In the genomic region with DNA sequence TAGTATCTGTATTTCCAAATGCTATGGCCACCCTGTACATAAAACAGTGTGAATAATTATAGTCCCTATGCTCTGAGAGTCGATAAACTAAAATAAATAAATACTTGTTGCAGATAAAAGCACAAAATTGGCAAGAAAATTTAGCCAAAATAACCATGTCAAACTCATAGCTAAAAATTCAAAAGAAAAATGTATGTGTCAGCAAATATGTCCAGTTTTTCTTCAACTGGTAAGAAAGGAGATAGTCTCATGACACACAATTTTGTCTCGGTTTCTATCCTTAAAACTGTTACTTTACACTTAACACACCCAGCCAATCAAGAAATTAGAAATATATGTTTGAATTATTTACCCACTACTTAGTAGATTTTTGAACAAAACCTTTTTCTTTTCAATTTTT, we compare ENCODE assay signal across 2 cellular contexts.
A peak's percentile ranks its signal among the peaks of the same experiment; 100 is the strongest.
TF ChIP-seq lines count a peak whose summit lies in the region.

No MANE protein-coding gene starts in this region.

TF ChIP-seq in HepG2, 621 proteins besides CTCF, POLR2A, EP300 and RAD21 (continued from another document):
- TF ChIP-seq MAFK (conservative IDR thresholded peaks at IDR 0.05 in 1 of 2, IDR thresholded peaks at IDR 0.05 in 1 of 2; ENCODE audit: low read length in 2 of 2) (peak; percentile 89 to 97), ZNF235 (CRISPR knock-in tag; IDR thresholded peaks at IDR 0.05; ENCODE audit: borderline replicate concordance) (no peak), ZSCAN30 (CRISPR knock-in tag; IDR thresholded peaks at IDR 0.05) (no peak), SAFB2 (CRISPR knock-in tag; IDR thresholded peaks at IDR 0.05; ENCODE audit: borderline replicate concordance, low read depth) (no peak), TBL1XR1 (IDR thresholded peaks at IDR 0.05; ENCODE audit: borderline replicate concordance, low read length, partially characterized antibody) (no peak)
- TF ChIP-seq, protein P1, sequence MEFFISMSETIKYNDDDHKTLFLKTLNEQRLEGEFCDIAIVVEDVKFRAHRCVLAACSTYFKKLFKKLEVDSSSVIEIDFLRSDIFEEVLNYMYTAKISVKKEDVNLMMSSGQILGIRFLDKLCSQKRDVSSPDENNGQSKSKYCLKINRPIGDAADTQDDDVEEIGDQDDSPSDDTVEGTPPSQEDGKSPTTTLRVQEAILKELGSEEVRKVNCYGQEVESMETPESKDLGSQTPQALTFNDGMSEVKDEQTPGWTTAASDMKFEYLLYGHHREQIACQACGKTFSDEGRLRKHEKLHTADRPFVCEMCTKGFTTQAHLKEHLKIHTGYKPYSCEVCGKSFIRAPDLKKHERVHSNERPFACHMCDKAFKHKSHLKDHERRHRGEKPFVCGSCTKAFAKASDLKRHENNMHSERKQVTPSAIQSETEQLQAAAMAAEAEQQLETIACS (CRISPR knock-in tag; IDR thresholded peaks at IDR 0.05), result no peak
- TF ChIP-seq, protein P2, sequence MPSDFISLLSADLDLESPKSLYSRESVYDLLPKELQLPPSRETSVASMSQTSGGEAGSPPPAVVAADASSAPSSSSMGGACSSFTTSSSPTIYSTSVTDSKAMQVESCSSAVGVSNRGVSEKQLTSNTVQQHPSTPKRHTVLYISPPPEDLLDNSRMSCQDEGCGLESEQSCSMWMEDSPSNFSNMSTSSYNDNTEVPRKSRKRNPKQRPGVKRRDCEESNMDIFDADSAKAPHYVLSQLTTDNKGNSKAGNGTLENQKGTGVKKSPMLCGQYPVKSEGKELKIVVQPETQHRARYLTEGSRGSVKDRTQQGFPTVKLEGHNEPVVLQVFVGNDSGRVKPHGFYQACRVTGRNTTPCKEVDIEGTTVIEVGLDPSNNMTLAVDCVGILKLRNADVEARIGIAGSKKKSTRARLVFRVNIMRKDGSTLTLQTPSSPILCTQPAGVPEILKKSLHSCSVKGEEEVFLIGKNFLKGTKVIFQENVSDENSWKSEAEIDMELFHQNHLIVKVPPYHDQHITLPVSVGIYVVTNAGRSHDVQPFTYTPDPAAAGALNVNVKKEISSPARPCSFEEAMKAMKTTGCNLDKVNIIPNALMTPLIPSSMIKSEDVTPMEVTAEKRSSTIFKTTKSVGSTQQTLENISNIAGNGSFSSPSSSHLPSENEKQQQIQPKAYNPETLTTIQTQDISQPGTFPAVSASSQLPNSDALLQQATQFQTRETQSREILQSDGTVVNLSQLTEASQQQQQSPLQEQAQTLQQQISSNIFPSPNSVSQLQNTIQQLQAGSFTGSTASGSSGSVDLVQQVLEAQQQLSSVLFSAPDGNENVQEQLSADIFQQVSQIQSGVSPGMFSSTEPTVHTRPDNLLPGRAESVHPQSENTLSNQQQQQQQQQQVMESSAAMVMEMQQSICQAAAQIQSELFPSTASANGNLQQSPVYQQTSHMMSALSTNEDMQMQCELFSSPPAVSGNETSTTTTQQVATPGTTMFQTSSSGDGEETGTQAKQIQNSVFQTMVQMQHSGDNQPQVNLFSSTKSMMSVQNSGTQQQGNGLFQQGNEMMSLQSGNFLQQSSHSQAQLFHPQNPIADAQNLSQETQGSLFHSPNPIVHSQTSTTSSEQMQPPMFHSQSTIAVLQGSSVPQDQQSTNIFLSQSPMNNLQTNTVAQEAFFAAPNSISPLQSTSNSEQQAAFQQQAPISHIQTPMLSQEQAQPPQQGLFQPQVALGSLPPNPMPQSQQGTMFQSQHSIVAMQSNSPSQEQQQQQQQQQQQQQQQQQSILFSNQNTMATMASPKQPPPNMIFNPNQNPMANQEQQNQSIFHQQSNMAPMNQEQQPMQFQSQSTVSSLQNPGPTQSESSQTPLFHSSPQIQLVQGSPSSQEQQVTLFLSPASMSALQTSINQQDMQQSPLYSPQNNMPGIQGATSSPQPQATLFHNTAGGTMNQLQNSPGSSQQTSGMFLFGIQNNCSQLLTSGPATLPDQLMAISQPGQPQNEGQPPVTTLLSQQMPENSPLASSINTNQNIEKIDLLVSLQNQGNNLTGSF (CRISPR knock-in tag; IDR thresholded peaks at IDR 0.05), result no peak
- TF ChIP-seq, protein P3, sequence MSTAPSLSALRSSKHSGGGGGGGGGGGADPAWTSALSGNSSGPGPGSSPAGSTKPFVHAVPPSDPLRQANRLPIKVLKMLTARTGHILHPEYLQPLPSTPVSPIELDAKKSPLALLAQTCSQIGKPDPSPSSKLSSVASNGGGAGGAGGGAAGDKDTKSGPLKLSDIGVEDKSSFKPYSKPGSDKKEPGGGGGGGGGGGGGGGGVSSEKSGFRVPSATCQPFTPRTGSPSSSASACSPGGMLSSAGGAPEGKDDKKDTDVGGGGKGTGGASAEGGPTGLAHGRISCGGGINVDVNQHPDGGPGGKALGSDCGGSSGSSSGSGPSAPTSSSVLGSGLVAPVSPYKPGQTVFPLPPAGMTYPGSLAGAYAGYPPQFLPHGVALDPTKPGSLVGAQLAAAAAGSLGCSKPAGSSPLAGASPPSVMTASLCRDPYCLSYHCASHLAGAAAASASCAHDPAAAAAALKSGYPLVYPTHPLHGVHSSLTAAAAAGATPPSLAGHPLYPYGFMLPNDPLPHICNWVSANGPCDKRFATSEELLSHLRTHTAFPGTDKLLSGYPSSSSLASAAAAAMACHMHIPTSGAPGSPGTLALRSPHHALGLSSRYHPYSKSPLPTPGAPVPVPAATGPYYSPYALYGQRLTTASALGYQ (CRISPR knock-in tag; IDR thresholded peaks at IDR 0.05), result no peak

TF ChIP-seq in K562, 482 proteins besides CTCF, POLR2A, EP300 and RAD21 (continued from another document):
- TF ChIP-seq MAFK (IDR thresholded peaks at IDR 0.05; ENCODE audit: low read length) (peak; percentile 79), PRMT5 (CRISPR knock-in tag; IDR thresholded peaks at IDR 0.05) (no peak), ASH1L (IDR thresholded peaks at IDR 0.05; ENCODE audit: borderline replicate concordance, low read depth, partially characterized antibody) (no peak), MAFG (tag; conservative IDR thresholded peaks at IDR 0.05) (peak; percentile 47), C11orf30 (IDR thresholded peaks at IDR 0.05; ENCODE audit: low read depth) (peak; percentile 22; the same call in 1 of the 2 replicates), ZNF431 (CRISPR knock-in tag; IDR thresholded peaks at IDR 0.05) (no peak), MAFF (IDR thresholded peaks at IDR 0.05; ENCODE audit: low read length) (peak; percentile 70), LARP7 (IDR thresholded peaks at IDR 0.05) (no peak)
